In genomic region chr3:67227030-67227429, GRCh38 we compare ENCODE assay signal across 1 cellular context.
TF ChIP-seq lines count a peak whose summit lies in the region.

No MANE protein-coding gene starts in this region.

TF ChIP-seq in liver, 16 proteins besides CTCF, POLR2A, EP300 and RAD21:
- TF ChIP-seq REST (IDR thresholded peaks at IDR 0.05) (no peak), HNF4A (conservative IDR thresholded peaks at IDR 0.05) (peak; percentile 37 to 40), RXRA (IDR thresholded peaks at IDR 0.05) (no peak)
